Comparison of ENCODE assay signal across 1 cellular context in genomic region chr1:208243851-208244583, GRCh38.
TF ChIP-seq lines count a peak whose summit lies in the region.

Gene PLXNA2 (minus strand): TSS chr1:208244384. CDS start chr1:208217922, 26,462 bp downstream.

TF ChIP-seq in H1, 55 proteins besides CTCF, POLR2A, EP300 and RAD21 (continued from another document):
- TF ChIP-seq USF2 (IDR thresholded peaks at IDR 0.05; ENCODE audit: low read length) (no peak), SIN3A (conservative IDR thresholded peaks at IDR 0.05 in 1 of 2, IDR thresholded peaks at IDR 0.05 in 1 of 2; ENCODE audit: low read depth in 1 of 2, low read length in 2 of 2) (peak; percentile 63 to 84; a peak in 2 of 4 replicates), CHD2 (IDR thresholded peaks at IDR 0.05; ENCODE audit: low read length) (no peak), MAX (IDR thresholded peaks at IDR 0.05) (0 out of 2 replicates have a peak, but pooled peaks have one; percentile 13), RBBP5 (IDR thresholded peaks at IDR 0.05; ENCODE audit: borderline replicate concordance, low read depth, low read length) (peak; percentile 62; the same call in 1 of the 2 replicates), TBP (IDR thresholded peaks at IDR 0.05; ENCODE audit: low read depth, low read length) (0 out of 2 replicates have a peak, but pooled peaks have one; percentile 21), HDAC2 (IDR thresholded peaks at IDR 0.05; ENCODE audit: borderline replicate concordance in 1 of 2, low read depth in 2 of 2, low read length in 2 of 2) (peak in 1 of 2 experiments; percentile 13; a peak in 1 of 4 replicates), TAF1 (IDR thresholded peaks at IDR 0.05; ENCODE audit: low read depth, low read length) (no peak), ASH2L (IDR thresholded peaks at IDR 0.05; ENCODE audit: low read length) (peak; percentile 69)
